Comparison of ENCODE assay signal across 1 cellular context in genomic region chr20:42018979-42019378, GRCh38.
TF ChIP-seq lines count a peak whose summit lies in the region.

No MANE protein-coding gene starts in this region.

TF ChIP-seq in H1, 55 proteins besides CTCF, POLR2A, EP300 and RAD21:
- no peak for TF ChIP-seq HDAC6 (IDR thresholded peaks at IDR 0.05; ENCODE audit: low read depth, low read length)
- TF ChIP-seq TBP (IDR thresholded peaks at IDR 0.05; ENCODE audit: low read depth, low read length): no peak
- 0 out of 2 replicates have a peak, but pooled peaks have one; percentile 55 for TF ChIP-seq JUND (IDR thresholded peaks at IDR 0.05; ENCODE audit: low read length)
- peak; percentile 85 for TF ChIP-seq CREB1 (IDR thresholded peaks at IDR 0.05)
- no peak for TF ChIP-seq CEBPB (IDR thresholded peaks at IDR 0.05; ENCODE audit: low read depth, low read length)
- TF ChIP-seq ATF2 (IDR thresholded peaks at IDR 0.05; ENCODE audit: low read length): 0 out of 2 replicates have a peak, but pooled peaks have one; percentile 33
